7 cellular contexts compared by ENCODE assay signal in genomic region chr20:31569163-31570020, GRCh38. TPM values are rescaled to one million over a fixed set of nuclear protein-coding genes. Genes with fewer than 3 reads are reported as not detected.
DNase-seq lines count a peak whose midpoint lies in the region; ATAC-seq and TF ChIP-seq lines count a peak whose summit lies in the region.

No MANE protein-coding gene starts in this region.

- H3K4me3 ChIP-seq in choroid plexus epithelial cell (ENCODE audit: low read depth, low read length) = no peak overlapping the region
- no peak overlapping the region for H3K4me3 ChIP-seq in mesodermal cell (ENCODE audit: extremely low read depth, insufficient read depth, low read length, poor library complexity, severe bottlenecking)

- H3K27me3 Mint-ChIP-seq in activated CD4-positive, alpha-beta T cell treated with anti-CD3 and anti-CD28 coated beads, Interleukin-2, amount 10 ng/mL, durations not matched to agents 7 days and 5 days = no peaks in the 10 kb centered on the region

- POLR2A ChIA-PET in activated CD4-positive, alpha-beta T cell treated with anti-CD3 and anti-CD28 coated beads, Interleukin-2, amount 10 ng/mL, durations not matched to agents 7 days and 5 days (lab: Charles Lee) = no interaction called here

- 53 to 63% methylated on average over 6 to 8 of the region's 10 CpGs for WGBS in mesodermal cell (ENCODE audit: insufficient coverage in 2 of 2), 2 experiments

- H3K36me3 Mint-ChIP-seq in activated CD4-positive, alpha-beta T cell treated with anti-CD3 and anti-CD28 coated beads, Interleukin-2, amount 10 ng/mL, durations not matched to agents 7 days and 5 days (ENCODE audit: low read depth) = peaks cover 21% of the 10 kb centered on the region

- CTCF ChIA-PET in activated CD4-positive, alpha-beta T cell treated with anti-CD3 and anti-CD28 coated beads, Interleukin-2, amount 10 ng/mL, durations not matched to agents 7 days and 5 days (lab: Charles Lee) = interaction anchor here (0.6 to 5.9 kb wide), 9 partner anchors 10 to 154 kb away, joined by 3 to 115 read pairs (median 7); partner anchors contain the start of gene ID1

- H3K9me3 ChIP-seq in mesodermal cell (ENCODE audit: control insufficient read depth, low read length) = no peaks in the 10 kb centered on the region

- no peaks in the 10 kb centered on the region for H3K9me3 Mint-ChIP-seq in activated CD4-positive, alpha-beta T cell treated with anti-CD3 and anti-CD28 coated beads, Interleukin-2, amount 10 ng/mL, durations not matched to agents 7 days and 5 days

- peaks cover 44% of the 10 kb centered on the region for H3K4me1 ChIP-seq in mesodermal cell (ENCODE audit: control insufficient read depth, insufficient read depth, low read length, poor library complexity, severe bottlenecking)

- peaks cover 40% of the 10 kb centered on the region for H3K4me1 Mint-ChIP-seq in activated CD4-positive, alpha-beta T cell treated with anti-CD3 and anti-CD28 coated beads, Interleukin-2, amount 10 ng/mL, durations not matched to agents 7 days and 5 days

- no peak overlapping the region for H3K27ac Mint-ChIP-seq in activated CD4-positive, alpha-beta T cell treated with anti-CD3 and anti-CD28 coated beads, Interleukin-2, amount 10 ng/mL, durations not matched to agents 7 days and 5 days

- DNase-seq in NCI-H146 treated with DMSO at 0.1 percent for 48 hours (lab: John Stamatoyannopoulos, UW; ENCODE audit: unreplicated experiment) (peak; percentile 31), choroid plexus epithelial cell (ENCODE audit: low read depth) (peak; percentile 53)
- DNase-seq in activated CD4-positive, alpha-beta T cell treated with anti-CD3 and anti-CD28 coated beads, Interleukin-2, amount 10 ng/mL, durations not matched to agents 7 days and 5 days = peak; percentile 61
- DNase-seq in stimulated activated CD8-positive, alpha-beta memory T cell treated with anti-CD3 and anti-CD28 coated beads, Interleukin-4, amount 100 ng/mL, for 4 hours (ENCODE audit: low read depth in 2 of 2, low spot score in 1 of 2) = peak; percentile 32 to 40

- H3K4me3 Mint-ChIP-seq in activated CD4-positive, alpha-beta T cell treated with anti-CD3 and anti-CD28 coated beads, Interleukin-2, amount 10 ng/mL, durations not matched to agents 7 days and 5 days = no peak overlapping the region

- peaks cover 40% of the 10 kb centered on the region for H3K36me3 ChIP-seq in mesodermal cell (ENCODE audit: control insufficient read depth, insufficient read depth, low read length)

- ATAC-seq in GM19035 (IDR thresholded peaks at IDR 0.05; ENCODE audit: unreplicated experiment) = no peak

- H3K27ac ChIP-seq in mesodermal cell (ENCODE audit: low read depth, low read length, severe bottlenecking) = peak overlapping the region; percentile 45

- TF ChIP-seq CTCF in GM12874 (IDR thresholded peaks at IDR 0.05; ENCODE audit: insufficient read depth, low read depth, low read length) = peak; percentile 90
- TF ChIP-seq CTCF in choroid plexus epithelial cell (conservative IDR thresholded peaks at IDR 0.05; ENCODE audit: low read depth, low read length) = peak; percentile 84

RNA-seq across cellular contexts. Expression of gene ID1, which starts 35.7 kb away (rescaled TPM):
- 1 to 10 TPM in 1 of 2 experiments, under 1 TPM in 1; 0.85 to 1.4 TPM for total RNA-seq in activated CD4-positive, alpha-beta T cell treated with anti-CD3 and anti-CD28 coated beads, Interleukin-2, amount 10 ng/mL, durations not matched to agents 7 days and 5 days
- 455 TPM for polyA plus RNA-seq in mesodermal cell (2013, experiment 1 of 2)
- 320 TPM for polyA plus RNA-seq in mesodermal cell (2013, experiment 2 of 2)

RNA-seq across cellular contexts. Expression of gene HM13, which starts 55.1 kb away (rescaled TPM):
- total RNA-seq in activated CD4-positive, alpha-beta T cell treated with anti-CD3 and anti-CD28 coated beads, Interleukin-2, amount 10 ng/mL, durations not matched to agents 7 days and 5 days = 100 to 1,000 TPM; 137 to 146 TPM
- polyA plus RNA-seq in mesodermal cell (2013, experiment 1 of 2) = 110 TPM
- polyA plus RNA-seq in mesodermal cell (2013, experiment 2 of 2) = 92.7 TPM
